In genomic region chr1:201502511-201502857, GRCh38 we compare ENCODE assay signal across 8 cellular contexts.
DNase-seq lines count a peak whose midpoint lies in the region; ATAC-seq and TF ChIP-seq lines count a peak whose summit lies in the region.
"Had no signal": no experiment of that assay in that cellular context is flagged by ENCODE, and none has a peak within 500 bp of the region (broad histone marks: within the 10 kb centered on the region; RNA-seq: fewer than 3 reads in every experiment).

No MANE protein-coding gene starts in this region.

- no peak overlapping the region for H3K4me3 ChIP-seq in RWPE2 (ENCODE audit: severe bottlenecking)
- peak overlapping the region in 1 of 2 donors; percentile 17 for H3K4me3 ChIP-seq in duodenal mucosa (ENCODE audit: low read depth in 1 of 2, low read length in 2 of 2)
- H3K4me3 ChIP-seq in tibial artery = peak overlapping the region; percentile 82 to 93

- H3K4me3 Mint-ChIP-seq in nephron = no peak overlapping the region

- H3K27me3 ChIP-seq in RWPE2 (ENCODE audit: insufficient read depth, poor library complexity, severe bottlenecking) (no peaks in the 10 kb centered on the region), duodenal mucosa (ENCODE audit: control insufficient read depth in 1 of 2, insufficient read depth in 2 of 2, low read length in 2 of 2) (no peaks in the 10 kb centered on the region), tibial artery (no peaks in the 10 kb centered on the region)

- H3K27me3 Mint-ChIP-seq in nephron (ENCODE audit: low read depth) = peaks cover 5% of the 10 kb centered on the region

- intact Hi-C loops in tibial artery (cut with DNase I; ENCODE audit: low total_unique reads) = no loop called here

- H3K9me3 Mint-ChIP-seq in nephron = no peaks in the 10 kb centered on the region

- H3K27ac ChIP-seq in RWPE2 (ENCODE audit: poor library complexity, severe bottlenecking) (peak overlapping the region; percentile 89), duodenal mucosa (ENCODE audit: low read depth, low read length) (peak overlapping the region; percentile 60), tibial artery (peak overlapping the region; percentile 93 to 97)

- no peaks in the 10 kb centered on the region for H3K9me3 ChIP-seq in RWPE2 (ENCODE audit: severe bottlenecking)
- no peaks in the 10 kb centered on the region for H3K9me3 ChIP-seq in duodenal mucosa (ENCODE audit: control insufficient read depth in 1 of 2, low read length in 2 of 2)
- H3K9me3 ChIP-seq in tibial artery = no peaks in the 10 kb centered on the region

- ATAC-seq in RWPE2 (ENCODE audit: low read depth) = no peak
- ATAC-seq: left colon had no signal

- no peak for DNase-seq in RWPE2 (ENCODE audit: low spot score)
- DNase-seq in tibial artery = no peak
- no peak for DNase-seq in activated CD4-positive, alpha-beta T cell treated with anti-CD3 and anti-CD28 coated beads, Interleukin-2, amount 50 U/mL, for 1 hour
- no peak for DNase-seq in activated T-cell treated with anti-CD3 and anti-CD28 coated beads for 4 hours
- DNase-seq in stimulated activated CD4-positive, alpha-beta T cell treated with anti-CD3 and anti-CD28 coated beads, Interleukin-2, amount 100 ng/mL, for 48 hours = no peak
- DNase-seq: left colon had no signal

- peaks cover 37% of the 10 kb centered on the region for H3K4me1 ChIP-seq in RWPE2 (ENCODE audit: insufficient read depth, poor library complexity, severe bottlenecking)
- peaks cover 54 to 55% of the 10 kb centered on the region in 2 donors for H3K4me1 ChIP-seq in duodenal mucosa (ENCODE audit: control insufficient read depth in 1 of 2, insufficient read depth in 2 of 2, low read length in 2 of 2)
- peaks cover 0 to 80% (median 67%) of the 10 kb centered on the region in 4 donors for H3K4me1 ChIP-seq in tibial artery

- TF ChIP-seq CTCF in RWPE2 (IDR thresholded peaks at IDR 0.05; ENCODE audit: poor library complexity, severe bottlenecking) = no peak
- no peak for TF ChIP-seq CTCF in nephron (IDR thresholded peaks at IDR 0.05; ENCODE audit: unreplicated experiment in 3 of 3)
- no peak for TF ChIP-seq CTCF in tibial artery (IDR thresholded peaks at IDR 0.05)

- H3K36me3 Mint-ChIP-seq in nephron (ENCODE audit: low read depth) = no peaks in the 10 kb centered on the region

- peaks cover 76% of the 10 kb centered on the region for H3K4me1 Mint-ChIP-seq in nephron

- peak overlapping the region; percentile 95 to 99 (median 98) for H3K27ac Mint-ChIP-seq in nephron

- H3K9ac ChIP-seq in duodenal mucosa (ENCODE audit: low read depth in 1 of 2, low read length in 2 of 2) = peak overlapping the region in 1 of 2 donors; percentile 4

- H3K36me3 ChIP-seq in RWPE2 (ENCODE audit: low read depth) = peaks cover 47% of the 10 kb centered on the region
- peaks cover 0 to 7% of the 10 kb centered on the region in 2 donors for H3K36me3 ChIP-seq in duodenal mucosa (ENCODE audit: control insufficient read depth in 1 of 2, insufficient read depth in 2 of 2, low read length in 2 of 2)
- peaks cover 7 to 21% (median 20%) of the 10 kb centered on the region in 3 donors for H3K36me3 ChIP-seq in tibial artery
